Comparison of ENCODE assay signal across 7 cellular contexts in the genomic region with DNA sequence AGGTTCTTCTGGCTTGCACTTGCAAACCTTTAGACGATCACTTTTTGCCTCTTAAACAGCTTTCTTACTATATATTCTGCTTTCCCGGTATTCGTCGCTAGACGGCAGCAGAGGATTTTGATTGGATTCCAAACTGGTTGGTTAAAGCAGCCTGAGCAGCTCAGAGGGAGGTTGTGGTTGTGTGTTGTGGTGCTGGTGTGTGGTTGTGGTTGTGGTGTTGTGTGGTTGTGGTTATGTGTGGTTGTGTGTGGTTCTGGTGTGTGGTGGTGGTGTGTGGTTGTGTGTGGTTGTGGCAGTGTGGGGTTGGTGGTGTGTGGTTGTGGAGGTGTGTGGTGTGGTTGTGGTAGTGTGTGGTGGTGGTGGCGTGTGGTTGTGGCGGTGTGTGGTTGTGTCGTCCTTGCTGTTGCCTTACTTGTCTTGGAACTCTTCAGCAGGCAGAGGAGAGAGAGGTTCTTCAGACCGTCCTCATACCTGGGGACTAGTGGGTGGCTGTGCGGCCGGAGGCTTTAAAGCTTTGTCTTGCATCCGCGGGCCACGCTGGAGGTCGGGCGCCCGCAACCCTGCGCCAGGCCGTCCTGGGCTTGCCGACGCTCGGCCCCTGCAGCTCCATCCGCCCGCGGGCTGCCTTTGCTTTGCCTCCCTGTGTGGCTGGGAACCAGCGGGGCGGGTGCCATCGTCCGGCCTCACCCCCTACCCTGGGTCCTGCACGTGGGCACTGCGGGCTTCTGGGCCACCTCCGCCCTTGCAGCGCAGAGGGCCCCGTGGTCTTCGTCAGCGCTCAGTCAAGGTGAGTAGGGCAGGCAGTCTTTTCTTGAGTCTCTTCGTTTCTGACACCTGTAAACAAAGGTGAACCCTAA.
DNase-seq lines count a peak whose midpoint lies in the region; ATAC-seq and TF ChIP-seq lines count a peak whose summit lies in the region.

No MANE protein-coding gene starts in this region.

- TF ChIP-seq CTCF in PC-9 (conservative IDR thresholded peaks at IDR 0.05) (peak; percentile 81), left lung (IDR thresholded peaks at IDR 0.05) (peak; percentile 29 to 43), transverse colon (IDR thresholded peaks at IDR 0.05) (peak; percentile 60 to 92 (median 69))

- H3K9me3 ChIP-seq in PC-9 (ENCODE audit: insufficient read depth, low read depth), result no peaks in the 10 kb centered on the region
- no peaks in the 10 kb centered on the region for H3K9me3 ChIP-seq in left lung
- no peaks in the 10 kb centered on the region for H3K9me3 ChIP-seq in transverse colon

- H3K27me3 ChIP-seq in PC-9 (ENCODE audit: insufficient read depth, low read depth) (peaks cover 27% of the 10 kb centered on the region), left lung (no peaks in the 10 kb centered on the region), transverse colon (no peaks in the 10 kb centered on the region)

- DNase-seq in GM04504 (ENCODE audit: low read depth) (peak; percentile 28), PC-9 (peak; percentile 34 to 43), cerebellum (ENCODE audit: low spot score) (peak; percentile 27), left lung (peak in 1 of 2 donors; percentile 72), transverse colon (peak; percentile 73)

- BruUV-seq in PC-9 (replicated peaks; lab: Mats Ljungman, UMichigan), result no TSS peak

- H3K4me2 ChIP-seq in PC-9, result no peak overlapping the region

- H3F3A ChIP-seq in PC-9 (ENCODE audit: insufficient read depth, low read depth), result no peaks in the 10 kb centered on the region

- H3K27ac ChIP-seq in PC-9 (no peak overlapping the region), left lung (no peak overlapping the region), transverse colon (no peak overlapping the region)

- 28 to 76% methylated on average over 7 to 37 of the region's 37 CpGs for WGBS in transverse colon (ENCODE audit: low coverage in 1 of 2), 2 donors

- H3K36me3 ChIP-seq in PC-9 (ENCODE audit: low read depth) (no peaks in the 10 kb centered on the region), left lung (no peaks in the 10 kb centered on the region), transverse colon (no peaks in the 10 kb centered on the region)

- CTCF ChIA-PET in PC-9 (lab: Charles Lee), result interaction anchor here (0.8 kb wide), 1 partner anchor 257 kb away, joined by 3 read pairs; no protein-coding TSS in a partner anchor

- no peaks in the 10 kb centered on the region for H3K4me1 ChIP-seq in PC-9 (replicated peaks; ENCODE audit: insufficient read depth)
- no peaks in the 10 kb centered on the region for H3K4me1 ChIP-seq in left lung
- H3K4me1 ChIP-seq in transverse colon, result no peaks in the 10 kb centered on the region

- POLR2A ChIA-PET in PC-9 (lab: Charles Lee; ENCODE audit: unreplicated experiment), result no interaction called here

- in situ Hi-C loops in transverse colon (cut with MboI; ENCODE audit: low pct_ligation_motif_present in 1 of 4, low pct_unique_long_range_greater_than_20kb in 1 of 4, low sequenced_read_pairs in 3 of 4), result loop anchor here in 3 of 4 donors (5.0 to 25.0 kb wide), 3 partner anchors 92 to 242 kb away; no protein-coding TSS in a partner anchor

- no peaks in the 10 kb centered on the region for H3K79me2 ChIP-seq in PC-9 (ENCODE audit: low read depth)

- TF ChIP-seq RAD21 in Ishikawa (IDR thresholded peaks at IDR 0.05; ENCODE audit: low read depth), result peak; percentile 68

- ATAC-seq in left lung (peak; percentile 89), GM21717 (IDR thresholded peaks at IDR 0.05; ENCODE audit: unreplicated experiment) (no peak)

- TF ChIP-seq EP300 in Ishikawa (IDR thresholded peaks at IDR 0.05; ENCODE audit: borderline replicate concordance), result no peak
- TF ChIP-seq EP300 in transverse colon (IDR thresholded peaks at IDR 0.05; ENCODE audit: low read depth), result no peak

- H4K20me1 ChIP-seq in PC-9 (ENCODE audit: insufficient read depth), result no peaks in the 10 kb centered on the region

- H3K4me3 ChIP-seq in PC-9, result no peak overlapping the region
- H3K4me3 ChIP-seq in left lung, result no peak overlapping the region
- H3K4me3 ChIP-seq in transverse colon, result no peak overlapping the region

- no peak overlapping the region for H2AFZ ChIP-seq in PC-9

- intact Hi-C loops in PC-9 (cut with micrococcal nuclease; ENCODE audit: unreplicated experiment), result loop anchor here (1.0 to 5.0 kb wide), 2 partner anchors 102 to 257 kb away; no protein-coding TSS in a partner anchor
- intact Hi-C loops in left lung (cut with DNase I), result loop anchor here in 1 of 2 donors (10.0 kb wide), 1 partner anchor 254 kb away; no protein-coding TSS in a partner anchor
- intact Hi-C loops in transverse colon (cut with DNase I; ENCODE audit: low total_unique reads), result no loop called here

- no peak for TF ChIP-seq POLR2A in transverse colon (IDR thresholded peaks at IDR 0.05)

- no peaks in the 10 kb centered on the region for H3K9me2 ChIP-seq in PC-9 (ENCODE audit: insufficient read depth)

TF ChIP-seq in Ishikawa, 13 proteins besides CTCF, POLR2A, EP300 and RAD21:
- no peak for TF ChIP-seq EGR1 (IDR thresholded peaks at IDR 0.05)
- no peak for TF ChIP-seq TCF12 (IDR thresholded peaks at IDR 0.05; ENCODE audit: low read depth)
- no peak for TF ChIP-seq ZBTB7A (IDR thresholded peaks at IDR 0.05; ENCODE audit: low read depth)
- no peak for TF ChIP-seq YY1 (IDR thresholded peaks at IDR 0.05; ENCODE audit: low read depth)
- TF ChIP-seq CEBPB (IDR thresholded peaks at IDR 0.05), result no peak
- no peak for TF ChIP-seq CREB1 (IDR thresholded peaks at IDR 0.05; ENCODE audit: low read depth)
- TF ChIP-seq, protein P1, sequence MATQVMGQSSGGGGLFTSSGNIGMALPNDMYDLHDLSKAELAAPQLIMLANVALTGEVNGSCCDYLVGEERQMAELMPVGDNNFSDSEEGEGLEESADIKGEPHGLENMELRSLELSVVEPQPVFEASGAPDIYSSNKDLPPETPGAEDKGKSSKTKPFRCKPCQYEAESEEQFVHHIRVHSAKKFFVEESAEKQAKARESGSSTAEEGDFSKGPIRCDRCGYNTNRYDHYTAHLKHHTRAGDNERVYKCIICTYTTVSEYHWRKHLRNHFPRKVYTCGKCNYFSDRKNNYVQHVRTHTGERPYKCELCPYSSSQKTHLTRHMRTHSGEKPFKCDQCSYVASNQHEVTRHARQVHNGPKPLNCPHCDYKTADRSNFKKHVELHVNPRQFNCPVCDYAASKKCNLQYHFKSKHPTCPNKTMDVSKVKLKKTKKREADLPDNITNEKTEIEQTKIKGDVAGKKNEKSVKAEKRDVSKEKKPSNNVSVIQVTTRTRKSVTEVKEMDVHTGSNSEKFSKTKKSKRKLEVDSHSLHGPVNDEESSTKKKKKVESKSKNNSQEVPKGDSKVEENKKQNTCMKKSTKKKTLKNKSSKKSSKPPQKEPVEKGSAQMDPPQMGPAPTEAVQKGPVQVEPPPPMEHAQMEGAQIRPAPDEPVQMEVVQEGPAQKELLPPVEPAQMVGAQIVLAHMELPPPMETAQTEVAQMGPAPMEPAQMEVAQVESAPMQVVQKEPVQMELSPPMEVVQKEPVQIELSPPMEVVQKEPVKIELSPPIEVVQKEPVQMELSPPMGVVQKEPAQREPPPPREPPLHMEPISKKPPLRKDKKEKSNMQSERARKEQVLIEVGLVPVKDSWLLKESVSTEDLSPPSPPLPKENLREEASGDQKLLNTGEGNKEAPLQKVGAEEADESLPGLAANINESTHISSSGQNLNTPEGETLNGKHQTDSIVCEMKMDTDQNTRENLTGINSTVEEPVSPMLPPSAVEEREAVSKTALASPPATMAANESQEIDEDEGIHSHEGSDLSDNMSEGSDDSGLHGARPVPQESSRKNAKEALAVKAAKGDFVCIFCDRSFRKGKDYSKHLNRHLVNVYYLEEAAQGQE (IDR thresholded peaks at IDR 0.05; ENCODE audit: low read depth), result no peak
- TF ChIP-seq, protein P2, sequence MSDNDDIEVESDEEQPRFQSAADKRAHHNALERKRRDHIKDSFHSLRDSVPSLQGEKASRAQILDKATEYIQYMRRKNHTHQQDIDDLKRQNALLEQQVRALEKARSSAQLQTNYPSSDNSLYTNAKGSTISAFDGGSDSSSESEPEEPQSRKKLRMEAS (IDR thresholded peaks at IDR 0.05), result no peak
- TF ChIP-seq NFIC (IDR thresholded peaks at IDR 0.05), result no peak
- no peak for TF ChIP-seq TAF1 (IDR thresholded peaks at IDR 0.05; ENCODE audit: low read depth)
- TF ChIP-seq FOXM1 (IDR thresholded peaks at IDR 0.05; ENCODE audit: borderline replicate concordance, low read depth), result no peak
